Comparison of ENCODE assay signal across 24 cellular contexts in the genomic region with DNA sequence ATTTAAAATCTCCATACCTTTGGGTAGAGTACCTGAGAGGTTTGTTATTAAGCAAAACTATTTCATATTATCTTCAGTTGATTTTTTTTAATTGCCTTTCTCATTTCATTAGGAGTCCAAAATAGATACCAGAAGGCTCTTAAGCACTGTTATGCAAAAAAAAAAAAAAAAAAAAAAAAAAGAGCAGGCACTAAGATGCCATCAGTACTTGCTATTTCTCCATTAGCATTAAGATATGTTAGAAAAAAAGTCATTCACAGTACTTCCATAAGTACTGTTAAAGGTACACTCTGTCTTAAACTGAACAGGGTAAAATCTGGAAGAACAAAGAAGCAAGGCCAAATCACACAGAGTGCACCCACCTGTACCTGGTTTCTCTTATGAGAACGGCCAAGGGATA.
"Had no signal": no experiment of that assay in that cellular context is flagged by ENCODE, and none has a peak within 500 bp of the region (broad histone marks: within the 10 kb centered on the region; RNA-seq: fewer than 3 reads in every experiment).

No MANE protein-coding gene starts in this region.

- H3K27ac Mint-ChIP-seq: nephron had no signal

- H3K27me3 ChIP-seq: pancreas, spleen, tibial nerve, upper lobe of left lung, vagina had no signal

- DNase-seq: left ventricle myocardium inferior; mesendoderm; naive B cell; nucleus accumbens; pancreas; posterior cingulate gyrus; retina; right cardiac atrium; spleen; stimulated activated CD4-positive, alpha-beta T cell treated with anti-CD3 and anti-CD28 coated beads, Interleukin-4, amount 100 ng/mL, for 24 hours; stimulated activated naive CD4-positive, alpha-beta T cell treated with Interleukin-2 at 50 U/mL for 16 hours; stimulated activated naive CD8-positive, alpha-beta T cell treated with anti-CD3 and anti-CD28 coated beads, Interleukin-15, amount 100 ng/mL, for 72 hours; substantia nigra; upper lobe of left lung had no signal

- H3K4me3 ChIP-seq: left ventricle myocardium inferior, lung, pancreas, prostate gland, skin epidermis, spleen, tibial nerve, upper lobe of left lung, vagina had no signal

- H3K27me3 Mint-ChIP-seq: naive B cell; stimulated activated memory B cell treated with anti-CD40 and anti-IgM and Interleukin-4, amounts not matched to agents 10 μg/mL and 1 μg/mL and 100 μg/mL, for 72 hours; stimulated activated naive CD8-positive, alpha-beta T cell treated with anti-CD3 and anti-CD28 coated beads, Interleukin-15, amount 100 ng/mL, for 72 hours had no signal

- H3K4me3 Mint-ChIP-seq: mesothelial cell of epicardium; nephron; neural crest cell; stimulated activated memory B cell treated with anti-CD40 and anti-IgM and Interleukin-4, amounts not matched to agents 10 μg/mL and 1 μg/mL and 100 μg/mL, for 72 hours; stimulated activated naive CD8-positive, alpha-beta T cell treated with anti-CD3 and anti-CD28 coated beads, Interleukin-15, amount 100 ng/mL, for 72 hours had no signal

- H3K9me3 Mint-ChIP-seq: neural crest cell had no signal

- ATAC-seq: sciatic nerve; stimulated activated memory B cell treated with anti-CD40 and anti-IgM and Interleukin-4, amounts not matched to agents 10 μg/mL and 1 μg/mL and 100 μg/mL, for 72 hours; stimulated activated naive CD8-positive, alpha-beta T cell treated with anti-CD3 and anti-CD28 coated beads, Interleukin-15, amount 100 ng/mL, for 72 hours had no signal

- H3K36me3 ChIP-seq: pancreas, prostate gland had no signal

- H3K9me3 ChIP-seq: pancreas, prostate gland, tibial nerve, upper lobe of left lung, vagina had no signal

- H3K4me1 ChIP-seq: prostate gland had no signal

- H3K27ac ChIP-seq: left ventricle myocardium inferior, pancreas, prostate gland, skin epidermis, spleen, tibial nerve, vagina had no signal
